17 cellular contexts compared by ENCODE assay signal in genomic region chr22:30247974-30248373, GRCh38. TPM values are rescaled to one million over a fixed set of nuclear protein-coding genes. Genes with fewer than 3 reads are reported as not detected.
DNase-seq lines count a peak whose midpoint lies in the region; ATAC-seq and TF ChIP-seq lines count a peak whose summit lies in the region.
"Had no signal": no experiment of that assay in that cellular context is flagged by ENCODE, and none has a peak within 500 bp of the region (broad histone marks: within the 10 kb centered on the region; RNA-seq: fewer than 3 reads in every experiment).

No MANE protein-coding gene starts in this region.

- peaks cover 30% of the 10 kb centered on the region for H3K36me3 Mint-ChIP-seq in activated CD4-positive, alpha-beta T cell treated with anti-CD3 and anti-CD28 coated beads for 36 hours (ENCODE audit: low read depth)
- no peaks in the 10 kb centered on the region for H3K36me3 Mint-ChIP-seq in brain

- peaks cover 65% of the 10 kb centered on the region for H3K4me1 ChIP-seq in osteoblast (ENCODE audit: insufficient read depth, low read length)

- DNase-seq in activated CD4-positive, alpha-beta T cell treated with anti-CD3 and anti-CD28 coated beads for 36 hours = no peak
- DNase-seq in activated CD4-positive, alpha-beta T cell treated with anti-CD3 and anti-CD28 coated beads for 1 hour = no peak
- DNase-seq in osteoblast (ENCODE audit: insufficient read length, low spot score, missing footprints) (no peak), AG08396 (ENCODE audit: low spot score) (no peak), NCI-H345 (lab: John Stamatoyannopoulos, UW) (no peak)
- DNase-seq: adrenal gland, heart left ventricle, NCI-H2081 treated with DMSO at 0.1 percent for 48 hours, NCI-H774, thyroid gland had no signal

- peak overlapping the region; percentile 89 for H3K27ac Mint-ChIP-seq in activated CD4-positive, alpha-beta T cell treated with anti-CD3 and anti-CD28 coated beads for 36 hours
- H3K27ac Mint-ChIP-seq in brain = peak overlapping the region in 2 of 5 experiments; percentile 33 to 52
- H3K27ac Mint-ChIP-seq: dendritic cell treated with granulocyte-macrophage colony-stimulating factor and Interleukin-4, amounts not matched to agents 40 ng/mL and 50 ng/mL, for 4 days had no signal

- H3K4me3 Mint-ChIP-seq in activated CD4-positive, alpha-beta T cell treated with anti-CD3 and anti-CD28 coated beads for 36 hours = peak overlapping the region; percentile 6
- H3K4me3 Mint-ChIP-seq in brain = peak overlapping the region in 4 of 5 experiments; percentile 16 to 64 (median 30)
- H3K4me3 Mint-ChIP-seq: dendritic cell treated with granulocyte-macrophage colony-stimulating factor and Interleukin-4, amounts not matched to agents 40 ng/mL and 50 ng/mL, for 4 days had no signal

- no peaks in the 10 kb centered on the region for H3K27me3 ChIP-seq in osteoblast (ENCODE audit: insufficient read depth, low read length)
- H3K27me3 ChIP-seq: adrenal gland, thyroid gland had no signal

- H3K79me2 ChIP-seq in osteoblast (ENCODE audit: insufficient read depth, low read length) = peaks cover 56% of the 10 kb centered on the region

- peaks cover 6% of the 10 kb centered on the region for H4K20me1 ChIP-seq in osteoblast (ENCODE audit: insufficient read depth, low read length)

- POLR2A ChIA-PET in activated CD4-positive, alpha-beta T cell treated with anti-CD3 and anti-CD28 coated beads for 36 hours (lab: Charles Lee) = no interaction called here

- intact Hi-C loops in activated CD4-positive, alpha-beta T cell treated with anti-CD3 and anti-CD28 coated beads for 36 hours (cut with DNase I, micrococcal nuclease) = loop anchor here in 1 of 2 experiments (2.0 kb wide), 3 partner anchors 63 to 139 kb away; no protein-coding TSS in a partner anchor

- TF ChIP-seq CTCF in brain (conservative IDR thresholded peaks at IDR 0.05) (no peak), osteoblast (IDR thresholded peaks at IDR 0.05; ENCODE audit: extremely low read depth, low read depth, low read length) (no peak)

- H3K4me1 Mint-ChIP-seq in activated CD4-positive, alpha-beta T cell treated with anti-CD3 and anti-CD28 coated beads for 36 hours = peaks cover 61% of the 10 kb centered on the region
- peaks cover 71% of the 10 kb centered on the region for H3K4me1 Mint-ChIP-seq in brain

- H3K27ac ChIP-seq in KOPT-K1 (ENCODE audit: low read depth, low read length, poor library complexity, severe bottlenecking) = peak overlapping the region; percentile 76
- peak overlapping the region; percentile 96 for H3K27ac ChIP-seq in osteoblast (ENCODE audit: low read depth, low read length)
- H3K27ac ChIP-seq: adrenal gland, thyroid gland had no signal

- no peak overlapping the region for H3K4me3 ChIP-seq in osteoblast (ENCODE audit: insufficient read depth, low read length)
- H3K4me3 ChIP-seq: adrenal gland, thyroid gland had no signal

- no peaks in the 10 kb centered on the region for H3K27me3 Mint-ChIP-seq in activated CD4-positive, alpha-beta T cell treated with anti-CD3 and anti-CD28 coated beads for 36 hours
- H3K27me3 Mint-ChIP-seq in brain = peaks cover 9% of the 10 kb centered on the region

- ATAC-seq in activated CD4-positive, alpha-beta T cell treated with anti-CD3 and anti-CD28 coated beads for 36 hours = no peak
- ATAC-seq in HG02970 (IDR thresholded peaks at IDR 0.05; ENCODE audit: low FRiP score, unreplicated experiment) = no peak
- ATAC-seq: heart left ventricle had no signal

- no peaks in the 10 kb centered on the region for H3K9me3 Mint-ChIP-seq in activated CD4-positive, alpha-beta T cell treated with anti-CD3 and anti-CD28 coated beads for 36 hours (ENCODE audit: low read depth)
- H3K9me3 Mint-ChIP-seq in brain = no peaks in the 10 kb centered on the region
- H3K9me3 Mint-ChIP-seq: dendritic cell treated with granulocyte-macrophage colony-stimulating factor and Interleukin-4, amounts not matched to agents 40 ng/mL and 50 ng/mL, for 4 days had no signal

- H3K36me3 ChIP-seq in KOPT-K1 (ENCODE audit: insufficient read depth, low read length) (peaks cover 7% of the 10 kb centered on the region; the same call in 1 of the 2 replicates), osteoblast (ENCODE audit: insufficient read depth, low read length) (peaks cover 21% of the 10 kb centered on the region)
- H3K36me3 ChIP-seq: adrenal gland, heart left ventricle, thyroid gland had no signal

- H2AFZ ChIP-seq in osteoblast (ENCODE audit: low read length) = no peak overlapping the region

- H3K9me3 ChIP-seq in KOPT-K1 (ENCODE audit: insufficient read depth, low read length, poor library complexity, severe bottlenecking) = no peaks in the 10 kb centered on the region
- H3K9me3 ChIP-seq in osteoblast (ENCODE audit: low read depth, low read length) = no peaks in the 10 kb centered on the region
- H3K9me3 ChIP-seq: adrenal gland, heart left ventricle, thyroid gland had no signal

- CTCF ChIA-PET in activated CD4-positive, alpha-beta T cell treated with anti-CD3 and anti-CD28 coated beads for 36 hours (lab: Charles Lee) = interaction anchor here (0.7 to 1.3 kb wide), 2 partner anchors 40 to 140 kb away, joined by 3 to 6 read pairs; no protein-coding TSS in a partner anchor

- H3K4me2 ChIP-seq in osteoblast (ENCODE audit: insufficient read depth, low read length) = no peak overlapping the region

RNA-seq across cellular contexts. Expression of gene LIF, which starts 1.4 kb away (rescaled TPM):
- 100 to 1,000 TPM in 1 of 2 experiments, 10 to 100 TPM in 1; 77.3 to 105 TPM for total RNA-seq in activated CD4-positive, alpha-beta T cell treated with anti-CD3 and anti-CD28 coated beads for 36 hours
- 0.22 TPM for polyA plus RNA-seq in brain (ENCODE audit: insufficient read depth, low read depth, low replicate concordance)
- total RNA-seq in osteoblast = 3.2 and 3.3 TPM in 2 replicates

RNA-seq across cellular contexts. Expression of gene OSM, which starts 18.7 kb away (rescaled TPM):
- total RNA-seq in activated CD4-positive, alpha-beta T cell treated with anti-CD3 and anti-CD28 coated beads for 36 hours = 10 to 100 TPM; 13.8 to 17.6 TPM
- polyA plus RNA-seq in brain (ENCODE audit: insufficient read depth, low read depth, low replicate concordance) = not detected
- total RNA-seq in osteoblast = not detected in 2 replicates
- total RNA-seq: M059J, myocyte, renal cortical epithelial cell had no signal

RNA-seq across cellular contexts. Expression of gene CASTOR1, which starts 41.3 kb away (rescaled TPM):
- 1 to 10 TPM; 1.6 to 2.2 TPM for total RNA-seq in activated CD4-positive, alpha-beta T cell treated with anti-CD3 and anti-CD28 coated beads for 36 hours
- 6.8 TPM for polyA plus RNA-seq in brain (ENCODE audit: insufficient read depth, low read depth, low replicate concordance)
- 5.3 and 5.8 TPM in 2 replicates for total RNA-seq in osteoblast

Comparison
In these comparisons a context has a peak if more than half of its experiments do, and no peak if none do; other contexts are left out.
1. RNA of gene LIF, which starts 1.4 kb away (total RNA-seq): 77.3 to 105 TPM in activated CD4-positive, alpha-beta T cell treated with anti-CD3 and anti-CD28 coated beads for 36 hours; 3.2 to 3.3 TPM in osteoblast; every median in the first group is over 10 times any median in the second.
2. RNA of gene OSM, which starts 18.7 kb away (total RNA-seq): 13.8 to 17.6 TPM in activated CD4-positive, alpha-beta T cell treated with anti-CD3 and anti-CD28 coated beads for 36 hours; not detected in osteoblast; every median in the first group is over 10 times any median in the second.